1 cellular context compared by ENCODE assay signal in the genomic region with DNA sequence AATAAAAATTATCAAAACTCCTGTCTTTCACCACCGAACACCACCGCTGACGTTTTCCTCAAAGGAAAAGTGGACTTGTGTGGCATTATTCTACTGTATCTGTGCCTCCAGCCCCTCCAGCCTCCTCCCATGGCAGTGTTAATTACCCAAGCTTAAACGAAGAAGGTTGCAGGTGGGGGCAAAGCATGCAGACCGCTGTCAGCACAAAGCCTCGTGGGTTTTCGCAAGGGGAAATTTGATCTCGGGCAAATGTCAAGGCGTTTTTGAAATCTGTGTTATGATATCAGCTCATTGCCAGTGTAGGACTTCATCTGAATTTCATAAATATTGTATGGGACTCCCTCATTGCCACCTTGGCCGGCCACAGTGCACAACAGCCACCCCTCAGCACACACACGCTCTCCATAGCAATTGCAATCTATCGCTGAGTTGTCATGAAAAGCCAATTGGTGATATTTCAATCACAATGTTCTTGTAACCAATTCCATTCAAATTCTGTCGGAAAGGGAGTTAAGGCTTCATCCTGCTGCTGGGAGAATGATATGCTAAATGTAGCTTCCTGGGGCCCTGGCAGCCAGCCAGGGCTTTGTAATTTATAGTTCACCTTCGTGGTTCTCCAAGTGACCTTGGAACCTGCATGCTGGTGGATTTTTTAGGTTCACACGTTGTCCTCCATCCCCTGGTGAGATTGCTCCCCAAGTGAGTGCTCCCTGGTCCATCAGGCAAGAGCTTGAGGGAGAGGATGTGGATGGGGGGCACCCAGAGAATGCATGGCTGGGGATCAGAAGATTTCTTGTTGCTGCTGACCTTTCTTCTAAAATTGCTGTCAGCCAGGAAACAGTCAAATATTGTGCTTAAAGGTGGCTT.
TF ChIP-seq lines count a peak whose summit lies in the region.

No MANE protein-coding gene starts in this region.

TF ChIP-seq in WTC11, 78 proteins besides CTCF, POLR2A, EP300 and RAD21 (continued from another document):
- TF ChIP-seq, protein P1, sequence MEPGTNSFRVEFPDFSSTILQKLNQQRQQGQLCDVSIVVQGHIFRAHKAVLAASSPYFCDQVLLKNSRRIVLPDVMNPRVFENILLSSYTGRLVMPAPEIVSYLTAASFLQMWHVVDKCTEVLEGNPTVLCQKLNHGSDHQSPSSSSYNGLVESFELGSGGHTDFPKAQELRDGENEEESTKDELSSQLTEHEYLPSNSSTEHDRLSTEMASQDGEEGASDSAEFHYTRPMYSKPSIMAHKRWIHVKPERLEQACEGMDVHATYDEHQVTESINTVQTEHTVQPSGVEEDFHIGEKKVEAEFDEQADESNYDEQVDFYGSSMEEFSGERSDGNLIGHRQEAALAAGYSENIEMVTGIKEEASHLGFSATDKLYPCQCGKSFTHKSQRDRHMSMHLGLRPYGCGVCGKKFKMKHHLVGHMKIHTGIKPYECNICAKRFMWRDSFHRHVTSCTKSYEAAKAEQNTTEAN (CRISPR knock-in tag; IDR thresholded peaks at IDR 0.05) = no peak
- TF ChIP-seq, protein P2, sequence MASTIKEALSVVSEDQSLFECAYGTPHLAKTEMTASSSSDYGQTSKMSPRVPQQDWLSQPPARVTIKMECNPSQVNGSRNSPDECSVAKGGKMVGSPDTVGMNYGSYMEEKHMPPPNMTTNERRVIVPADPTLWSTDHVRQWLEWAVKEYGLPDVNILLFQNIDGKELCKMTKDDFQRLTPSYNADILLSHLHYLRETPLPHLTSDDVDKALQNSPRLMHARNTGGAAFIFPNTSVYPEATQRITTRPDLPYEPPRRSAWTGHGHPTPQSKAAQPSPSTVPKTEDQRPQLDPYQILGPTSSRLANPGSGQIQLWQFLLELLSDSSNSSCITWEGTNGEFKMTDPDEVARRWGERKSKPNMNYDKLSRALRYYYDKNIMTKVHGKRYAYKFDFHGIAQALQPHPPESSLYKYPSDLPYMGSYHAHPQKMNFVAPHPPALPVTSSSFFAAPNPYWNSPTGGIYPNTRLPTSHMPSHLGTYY (CRISPR knock-in tag; IDR thresholded peaks at IDR 0.05) = no peak
- TF ChIP-seq ZNF416 (CRISPR knock-in tag; IDR thresholded peaks at IDR 0.05) (no peak), E2F1 (CRISPR knock-in tag; IDR thresholded peaks at IDR 0.05) (no peak), MAX (CRISPR knock-in tag; IDR thresholded peaks at IDR 0.05) (peak; percentile 41; the same call in 1 of the 2 replicates), FOXK1 (CRISPR knock-in tag; IDR thresholded peaks at IDR 0.05) (peak; percentile 45; the same call in 1 of the 2 replicates), PRRX2 (CRISPR knock-in tag; IDR thresholded peaks at IDR 0.05) (no peak)
- TF ChIP-seq, protein P3, sequence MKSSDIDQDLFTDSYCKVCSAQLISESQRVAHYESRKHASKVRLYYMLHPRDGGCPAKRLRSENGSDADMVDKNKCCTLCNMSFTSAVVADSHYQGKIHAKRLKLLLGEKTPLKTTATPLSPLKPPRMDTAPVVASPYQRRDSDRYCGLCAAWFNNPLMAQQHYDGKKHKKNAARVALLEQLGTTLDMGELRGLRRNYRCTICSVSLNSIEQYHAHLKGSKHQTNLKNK (CRISPR knock-in tag; IDR thresholded peaks at IDR 0.05) = peak; percentile 70
